In genomic region chr6:12007915-12008286, GRCh38 we compare ENCODE assay signal across 8 cellular contexts. TPM values are rescaled to one million over a fixed set of nuclear protein-coding genes. Genes with fewer than 3 reads are reported as not detected.
DNase-seq lines count a peak whose midpoint lies in the region; ATAC-seq and TF ChIP-seq lines count a peak whose summit lies in the region.

No MANE protein-coding gene starts in this region.

- H3K9ac ChIP-seq in skeletal muscle satellite cell (ENCODE audit: low read depth, low read length) = peak overlapping the region; percentile 96

- peak overlapping the region; percentile 86 for H3K4me2 ChIP-seq in skeletal muscle satellite cell (ENCODE audit: low read length)

- H3K27me3 ChIP-seq in H7 (ENCODE audit: control insufficient read depth, insufficient read depth, low read length) (no peaks in the 10 kb centered on the region), foreskin keratinocyte (no peaks in the 10 kb centered on the region), skeletal muscle satellite cell (ENCODE audit: control insufficient read depth, insufficient read depth, low read length) (no peaks in the 10 kb centered on the region)

- no peak for DNase-seq in H7
- no peak for DNase-seq in foreskin keratinocyte
- DNase-seq in NCI-H1417 (lab: John Stamatoyannopoulos, UW) = no peak
- DNase-seq in NCI-H2196 (lab: John Stamatoyannopoulos, UW; ENCODE audit: unreplicated experiment) = no peak
- no peak for DNase-seq in NCI-H146 treated with DMSO at 0.1 percent for 48 hours (lab: John Stamatoyannopoulos, UW; ENCODE audit: unreplicated experiment)
- DNase-seq in HK-2 (ENCODE audit: unreplicated experiment) = no peak

- H3K27ac ChIP-seq in VCaP = peak overlapping the region; percentile 81
- H3K27ac ChIP-seq in foreskin keratinocyte = peak overlapping the region; percentile 99

- TF ChIP-seq CTCF in VCaP (conservative IDR thresholded peaks at IDR 0.05) = no peak
- TF ChIP-seq CTCF in foreskin keratinocyte (conservative IDR thresholded peaks at IDR 0.05) = no peak

- ATAC-seq in foreskin keratinocyte = no peak

- H3K4me3 ChIP-seq in H7 (ENCODE audit: insufficient read depth, low read depth, low read length) (peak overlapping the region; percentile 53), skeletal muscle satellite cell (ENCODE audit: low read length) (peak overlapping the region; percentile 87)

- H3K36me3 ChIP-seq in H7 (replicated peaks; ENCODE audit: control insufficient read depth, insufficient read depth, low read length) (no peaks in the 10 kb centered on the region), skeletal muscle satellite cell (ENCODE audit: insufficient read depth, low read length) (no peaks in the 10 kb centered on the region)

- H3K9me3 ChIP-seq in skeletal muscle satellite cell (replicated peaks; ENCODE audit: low read length) = no peaks in the 10 kb centered on the region

- H3K4me1 ChIP-seq in foreskin keratinocyte = no peaks in the 10 kb centered on the region
- peaks cover 17% of the 10 kb centered on the region for H3K4me1 ChIP-seq in skeletal muscle satellite cell (ENCODE audit: control insufficient read depth, insufficient read depth, low read length)

RNA-seq across cellular contexts. Expression of gene HIVEP1, which starts 4.2 kb away (rescaled TPM):
- total RNA-seq in H7 (2014; rRNA removed; shearing (Covaris generic)) = 13.3 and 16.0 TPM in 2 replicates
- 19.0 and 23.0 TPM in 2 replicates for total RNA-seq in foreskin keratinocyte
- polyA plus RNA-seq in foreskin keratinocyte = 5.1 and 5.2 TPM in 2 replicates
- total RNA-seq in skeletal muscle satellite cell (2012; rRNA removed) = 4.2 and 5.6 TPM in 2 replicates
